Comparison of ENCODE assay signal across 1 cellular context in the genomic region with DNA sequence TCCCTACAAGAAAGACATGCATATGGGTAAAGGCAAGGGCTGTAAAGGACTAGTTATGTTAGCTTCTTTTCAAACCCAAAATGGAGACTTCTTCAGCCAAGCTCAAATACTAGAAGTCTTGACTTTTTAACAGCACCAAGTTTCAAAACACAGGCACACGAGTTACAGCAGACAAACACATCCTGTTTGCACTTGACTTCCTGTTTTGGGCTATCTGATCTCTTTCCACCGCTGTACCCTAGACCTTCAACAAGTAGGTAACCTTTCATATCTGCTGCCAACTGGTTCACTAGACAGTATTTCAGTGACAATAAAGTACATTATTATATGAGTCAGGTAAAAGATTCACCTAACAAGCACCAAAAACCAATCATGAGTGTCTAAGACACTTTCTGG.
A peak's percentile ranks its signal among the peaks of the same experiment; 100 is the strongest.
TF ChIP-seq lines count a peak whose summit lies in the region.

No MANE protein-coding gene starts in this region.

TF ChIP-seq in GM12878, 131 proteins besides CTCF, POLR2A, EP300 and RAD21 (continued from another document):
- TF ChIP-seq WRNIP1 (IDR thresholded peaks at IDR 0.05; ENCODE audit: borderline replicate concordance, low read depth, low read length) (no peak), CHD1 (IDR thresholded peaks at IDR 0.05; ENCODE audit: low read depth, low read length) (no peak), MYC (IDR thresholded peaks at IDR 0.05; ENCODE audit: insufficient read depth, insufficient read length, insufficient replicate concordance, low read length, severe bottlenecking) (no peak), KLF5 (IDR thresholded peaks at IDR 0.05; ENCODE audit: partially characterized antibody) (no peak), PKNOX1 (IDR thresholded peaks at IDR 0.05) (no peak), HCFC1 (IDR thresholded peaks at IDR 0.05; ENCODE audit: low read length) (no peak), PML (IDR thresholded peaks at IDR 0.05; ENCODE audit: low read length) (no peak), SUZ12 (IDR thresholded peaks at IDR 0.05; ENCODE audit: unreplicated experiment) (no peak), RELB (IDR thresholded peaks at IDR 0.05; ENCODE audit: low read depth) (no peak), TAF1 (IDR thresholded peaks at IDR 0.05; ENCODE audit: borderline replicate concordance, low read depth, low read length) (no peak), USF1 (IDR thresholded peaks at IDR 0.05; ENCODE audit: borderline replicate concordance, extremely low read length, insufficient read depth, low read depth, low read length) (no peak)
- TF ChIP-seq, protein P1, sequence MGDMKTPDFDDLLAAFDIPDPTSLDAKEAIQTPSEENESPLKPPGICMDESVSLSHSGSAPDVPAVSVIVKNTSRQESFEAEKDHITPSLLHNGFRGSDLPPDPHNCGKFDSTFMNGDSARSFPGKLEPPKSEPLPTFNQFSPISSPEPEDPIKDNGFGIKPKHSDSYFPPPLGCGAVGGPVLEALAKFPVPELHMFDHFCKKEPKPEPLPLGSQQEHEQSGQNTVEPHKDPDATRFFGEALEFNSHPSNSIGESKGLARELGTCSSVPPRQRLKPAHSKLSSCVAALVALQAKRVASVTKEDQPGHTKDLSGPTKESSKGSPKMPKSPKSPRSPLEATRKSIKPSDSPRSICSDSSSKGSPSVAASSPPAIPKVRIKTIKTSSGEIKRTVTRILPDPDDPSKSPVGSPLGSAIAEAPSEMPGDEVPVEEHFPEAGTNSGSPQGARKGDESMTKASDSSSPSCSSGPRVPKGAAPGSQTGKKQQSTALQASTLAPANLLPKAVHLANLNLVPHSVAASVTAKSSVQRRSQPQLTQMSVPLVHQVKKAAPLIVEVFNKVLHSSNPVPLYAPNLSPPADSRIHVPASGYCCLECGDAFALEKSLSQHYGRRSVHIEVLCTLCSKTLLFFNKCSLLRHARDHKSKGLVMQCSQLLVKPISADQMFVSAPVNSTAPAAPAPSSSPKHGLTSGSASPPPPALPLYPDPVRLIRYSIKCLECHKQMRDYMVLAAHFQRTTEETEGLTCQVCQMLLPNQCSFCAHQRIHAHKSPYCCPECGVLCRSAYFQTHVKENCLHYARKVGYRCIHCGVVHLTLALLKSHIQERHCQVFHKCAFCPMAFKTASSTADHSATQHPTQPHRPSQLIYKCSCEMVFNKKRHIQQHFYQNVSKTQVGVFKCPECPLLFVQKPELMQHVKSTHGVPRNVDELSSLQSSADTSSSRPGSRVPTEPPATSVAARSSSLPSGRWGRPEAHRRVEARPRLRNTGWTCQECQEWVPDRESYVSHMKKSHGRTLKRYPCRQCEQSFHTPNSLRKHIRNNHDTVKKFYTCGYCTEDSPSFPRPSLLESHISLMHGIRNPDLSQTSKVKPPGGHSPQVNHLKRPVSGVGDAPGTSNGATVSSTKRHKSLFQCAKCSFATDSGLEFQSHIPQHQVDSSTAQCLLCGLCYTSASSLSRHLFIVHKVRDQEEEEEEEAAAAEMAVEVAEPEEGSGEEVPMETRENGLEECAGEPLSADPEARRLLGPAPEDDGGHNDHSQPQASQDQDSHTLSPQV (IDR thresholded peaks at IDR 0.05): peak; percentile 50; the same call in 1 of the 2 replicates
- TF ChIP-seq, protein P2, sequence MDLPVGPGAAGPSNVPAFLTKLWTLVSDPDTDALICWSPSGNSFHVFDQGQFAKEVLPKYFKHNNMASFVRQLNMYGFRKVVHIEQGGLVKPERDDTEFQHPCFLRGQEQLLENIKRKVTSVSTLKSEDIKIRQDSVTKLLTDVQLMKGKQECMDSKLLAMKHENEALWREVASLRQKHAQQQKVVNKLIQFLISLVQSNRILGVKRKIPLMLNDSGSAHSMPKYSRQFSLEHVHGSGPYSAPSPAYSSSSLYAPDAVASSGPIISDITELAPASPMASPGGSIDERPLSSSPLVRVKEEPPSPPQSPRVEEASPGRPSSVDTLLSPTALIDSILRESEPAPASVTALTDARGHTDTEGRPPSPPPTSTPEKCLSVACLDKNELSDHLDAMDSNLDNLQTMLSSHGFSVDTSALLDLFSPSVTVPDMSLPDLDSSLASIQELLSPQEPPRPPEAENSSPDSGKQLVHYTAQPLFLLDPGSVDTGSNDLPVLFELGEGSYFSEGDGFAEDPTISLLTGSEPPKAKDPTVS (IDR thresholded peaks at IDR 0.05; ENCODE audit: low read depth, low read length): no peak
